Comparison of ENCODE assay signal across 14 cellular contexts in the genomic region with DNA sequence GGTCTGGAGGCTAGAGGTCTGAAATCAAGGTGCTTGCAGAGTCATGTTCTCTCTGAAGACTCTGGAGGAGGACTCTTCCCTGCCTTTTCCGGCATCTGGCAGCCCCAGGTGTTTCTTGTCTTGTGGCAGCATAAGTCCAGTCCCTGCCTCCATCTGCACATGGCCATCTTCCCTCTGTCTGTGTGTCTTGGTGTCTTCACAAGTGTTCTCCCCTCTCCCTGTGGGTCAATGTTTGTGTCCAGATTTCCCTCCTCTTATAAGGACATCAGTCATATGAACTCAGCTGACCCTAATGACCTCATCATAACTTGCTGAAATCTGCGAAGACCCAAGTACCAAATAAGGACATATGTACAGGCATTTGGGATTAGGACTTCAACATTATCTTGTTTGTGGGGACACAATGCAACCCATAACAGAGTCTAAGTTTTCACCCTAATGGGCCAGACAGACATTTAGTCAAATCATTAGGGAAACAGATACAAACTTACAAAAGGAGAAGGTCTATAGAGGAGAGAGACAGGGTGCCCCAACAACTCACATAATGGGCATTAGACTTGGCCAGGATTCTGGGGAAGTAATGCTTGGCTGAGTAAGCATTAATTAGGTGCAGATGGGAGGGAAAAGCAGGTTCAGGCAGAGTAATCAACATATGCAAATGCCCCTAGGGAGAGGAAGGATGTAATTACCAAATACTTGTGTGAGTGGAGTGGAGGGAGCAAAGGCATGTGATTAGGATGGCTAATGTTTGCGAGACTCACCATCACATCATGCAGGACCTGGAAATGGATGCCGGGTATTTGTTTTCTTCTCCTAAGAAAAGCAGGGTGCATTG.
DNase-seq lines count a peak whose midpoint lies in the region; ATAC-seq lines count a peak whose summit lies in the region.
"Had no signal": no experiment of that assay in that cellular context is flagged by ENCODE, and none has a peak within 500 bp of the region (broad histone marks: within the 10 kb centered on the region; RNA-seq: fewer than 3 reads in every experiment).

No MANE protein-coding gene starts in this region.

- no peaks in the 10 kb centered on the region for H3K9me3 ChIP-seq in SK-N-MC (ENCODE audit: low read depth, low read length)
- H3K9me3 ChIP-seq: tibial artery had no signal

- WGBS in mesendoderm (ENCODE audit: extremely low coverage, insufficient coverage, low lambda C conversion rate) = no CpG with 5 or more reads among the region's 4 CpGs

- H4K5ac ChIP-seq in mesendoderm (ENCODE audit: low read length) = no peak overlapping the region

- H3K56ac ChIP-seq in mesendoderm (ENCODE audit: low read length) = no peak overlapping the region

- peak overlapping the region; percentile 57 for H3K18ac ChIP-seq in mesendoderm (ENCODE audit: low read length)

- no peak overlapping the region for H2BK5ac ChIP-seq in mesendoderm (ENCODE audit: low read length)

- no peak overlapping the region for H3K4me2 ChIP-seq in mesendoderm (ENCODE audit: low read length)

- H3K4ac ChIP-seq in mesendoderm (ENCODE audit: low read depth, low read length) = no peak overlapping the region

- no peak overlapping the region for H3K23ac ChIP-seq in mesendoderm (ENCODE audit: low read length)

- H3K36me3 ChIP-seq in SK-N-MC (ENCODE audit: insufficient read depth, low read length) = no peaks in the 10 kb centered on the region
- H3K36me3 ChIP-seq in mesendoderm (ENCODE audit: control insufficient read depth, insufficient read depth, low read length) = no peaks in the 10 kb centered on the region
- H3K36me3 ChIP-seq: tibial artery had no signal

- no peaks in the 10 kb centered on the region for H3K79me1 ChIP-seq in mesendoderm (ENCODE audit: low read length)

- no peak for ATAC-seq in GM18519 (IDR thresholded peaks at IDR 0.05; ENCODE audit: low FRiP score, unreplicated experiment)
- no peak for ATAC-seq in GM18858 (IDR thresholded peaks at IDR 0.05; ENCODE audit: unreplicated experiment)
- ATAC-seq in HG03442 (IDR thresholded peaks at IDR 0.05; ENCODE audit: unreplicated experiment) = no peak
- ATAC-seq: activated CD8-positive, alpha-beta T cell treated with anti-CD3 and anti-CD28 coated beads, Interleukin-2, amount 10 ng/mL, durations not matched to agents 7 days and 5 days; activated naive CD4-positive, alpha-beta T cell treated with anti-CD3 and anti-CD28 coated beads, Interleukin-2, amount 50 U/mL, for 72 hours; natural killer cell treated with Interleukin-12 subunit alpha and Interleukin-12 subunit beta and Interleukin-15 and Interleukin-18, amount 100 ng/mL, for 72 hours had no signal

- H3K27ac ChIP-seq in SK-N-MC (no peak overlapping the region), mesendoderm (ENCODE audit: low read depth, low read length) (no peak overlapping the region)
- H3K27ac ChIP-seq: tibial artery had no signal

- DNase-seq in DMS 273 (lab: John Stamatoyannopoulos, UW; ENCODE audit: unreplicated experiment) = peak; percentile 87
- peak; percentile 54 for DNase-seq in M059J (ENCODE audit: low read depth)
- peak; percentile 62 for DNase-seq in SK-N-MC (ENCODE audit: low read depth, low spot score)
- peak; percentile 78 for DNase-seq in mesendoderm
- no peak for DNase-seq in NCI-H1930 (lab: John Stamatoyannopoulos, UW)
- DNase-seq: activated CD8-positive, alpha-beta T cell treated with anti-CD3 and anti-CD28 coated beads, Interleukin-2, amount 10 ng/mL, durations not matched to agents 7 days and 5 days; cerebellar nuclear complex; NCI-H187; tibial artery had no signal

- no peak overlapping the region for H2AK5ac ChIP-seq in mesendoderm (ENCODE audit: low read length)

- H4K8ac ChIP-seq in mesendoderm (ENCODE audit: low read depth, low read length) = no peak overlapping the region

- H3K4me3 ChIP-seq in SK-N-MC = no peak overlapping the region
- no peak overlapping the region for H3K4me3 ChIP-seq in mesendoderm (ENCODE audit: low read length)
- H3K4me3 ChIP-seq: tibial artery had no signal

- H2BK120ac ChIP-seq in mesendoderm (ENCODE audit: low read depth, low read length) = peak overlapping the region; percentile 46

- no peak overlapping the region for H2BK15ac ChIP-seq in mesendoderm (replicated peaks; ENCODE audit: low read depth)

- no peaks in the 10 kb centered on the region for H3K27me3 ChIP-seq in mesendoderm (ENCODE audit: insufficient read depth, low read length, poor library complexity)
- H3K27me3 ChIP-seq: tibial artery had no signal

- no peaks in the 10 kb centered on the region for H3K79me2 ChIP-seq in mesendoderm (ENCODE audit: control insufficient read depth, insufficient read depth, low read length)

- H3K9ac ChIP-seq in SK-N-MC (ENCODE audit: insufficient read length) = no peak overlapping the region
- no peak overlapping the region for H3K9ac ChIP-seq in mesendoderm (ENCODE audit: low read length)

- peaks cover 1% of the 10 kb centered on the region for H3K4me1 ChIP-seq in mesendoderm (ENCODE audit: control insufficient read depth, low read depth, low read length)

Comparison
In these comparisons a context has a peak if more than half of its experiments do, and no peak if none do; other contexts are left out.
1. DNase-seq: peak in DMS 273 (single experiment), M059J (single experiment), SK-N-MC (single experiment) and mesendoderm (single experiment); none in NCI-H1930 (0 of 2).